In the genomic region with DNA sequence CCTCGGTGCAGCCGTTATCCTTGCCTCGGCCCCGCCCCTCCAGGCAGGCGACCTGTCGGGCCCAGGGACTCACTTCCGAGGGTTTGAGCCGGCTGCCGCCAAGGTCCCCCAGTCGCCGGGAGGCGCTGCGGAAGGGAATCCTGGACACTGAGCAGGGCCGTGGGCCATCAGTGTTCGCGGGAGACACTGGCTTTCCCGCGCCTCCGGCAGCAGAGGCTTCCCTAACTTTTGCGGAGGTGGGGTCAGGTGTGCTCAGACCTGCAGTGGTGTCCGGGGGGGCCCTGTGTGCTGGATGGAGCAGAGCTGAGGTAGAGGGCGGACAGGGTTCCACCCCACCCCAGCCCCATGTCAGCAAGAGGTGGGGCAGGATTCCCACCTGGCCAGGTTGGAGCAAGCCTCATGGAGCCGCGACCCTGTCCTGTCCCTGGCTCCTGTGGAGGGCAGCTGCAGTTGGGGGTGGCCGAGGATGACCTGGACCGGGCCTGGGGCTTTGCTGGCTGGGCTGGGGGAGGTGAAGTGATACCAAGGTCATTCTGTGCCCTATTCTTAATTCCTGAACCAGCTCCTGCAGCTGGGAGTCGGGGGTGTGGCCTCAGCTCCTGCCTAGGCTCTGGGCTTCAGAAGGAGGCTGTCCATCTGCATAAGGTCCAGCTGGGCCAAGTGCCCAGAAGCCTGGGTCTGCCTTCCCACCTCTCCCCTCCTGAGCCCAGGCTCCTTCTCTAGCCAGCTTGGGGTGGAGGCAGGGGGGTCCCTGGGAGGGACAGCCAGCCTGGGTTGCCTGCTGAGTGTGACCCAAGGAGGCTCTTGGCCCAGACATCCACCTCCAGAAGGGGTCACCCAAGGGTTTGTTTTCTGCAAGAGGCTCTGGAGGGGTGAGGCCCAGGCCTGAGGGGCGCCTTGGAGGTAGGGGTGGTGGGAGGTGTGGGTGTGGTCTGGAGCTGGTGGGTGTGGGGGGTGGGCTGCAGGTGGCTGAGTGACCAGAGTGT, we compare ENCODE assay signal across 11 cellular contexts. TPM values are rescaled to one million over a fixed set of nuclear protein-coding genes. Genes with fewer than 3 reads are reported as not detected.
A peak's percentile ranks its signal among the peaks of the same experiment; 100 is the strongest.
DNase-seq lines count a peak whose midpoint lies in the region; ATAC-seq and TF ChIP-seq lines count a peak whose summit lies in the region.
"Had no signal": no experiment of that assay in that cellular context is flagged by ENCODE, and none has a peak within 500 bp of the region (broad histone marks: within the 10 kb centered on the region; RNA-seq: fewer than 3 reads in every experiment).

No MANE protein-coding gene starts in this region.

- H3K4me3 ChIP-seq in AG09309 (ENCODE audit: control insufficient read depth, low read depth, low read length) (no peak overlapping the region), GM12865 (ENCODE audit: low read depth, low read length) (no peak overlapping the region), iPS-11a (ENCODE audit: low read depth, low read length) (peak overlapping the region; percentile 52), left lung (peak overlapping the region in 1 of 2 donors; percentile 53)
- no peak overlapping the region for H3K4me3 ChIP-seq in CD8-positive, alpha-beta memory T cell (ENCODE audit: low read length)
- H3K4me3 ChIP-seq: SJSA1 had no signal

- no peaks in the 10 kb centered on the region for H3K36me3 Mint-ChIP-seq in CD8-positive, alpha-beta memory T cell

- ATAC-seq in left lung (no peak), HG03439 (IDR thresholded peaks at IDR 0.05; ENCODE audit: unreplicated experiment) (no peak)
- no peak for ATAC-seq in stimulated activated naive CD8-positive, alpha-beta T cell treated with anti-CD3 and anti-CD28 coated beads, Interleukin-15, Interleukin-2, amounts not matched to agents 100 U/mL and 50 U/mL, for 24 hours

- peaks cover 0 to 12% (median 4%) of the 10 kb centered on the region in 3 donors for H3K4me1 Mint-ChIP-seq in CD8-positive, alpha-beta memory T cell

- TF ChIP-seq CTCF in AG09309 (IDR thresholded peaks at IDR 0.05; ENCODE audit: control insufficient read depth, insufficient read depth, low read depth, low read length, missing control alignments) (peak; percentile 13), GM12865 (IDR thresholded peaks at IDR 0.05; ENCODE audit: insufficient read depth, low read depth, low read length, missing control alignments) (peak; percentile 10), left lung (IDR thresholded peaks at IDR 0.05) (no peak)

- H3K27me3 ChIP-seq in left lung: peaks cover 0 to 30% of the 10 kb centered on the region in 2 donors
- H3K27me3 ChIP-seq in CD8-positive, alpha-beta memory T cell (ENCODE audit: insufficient read depth, low read length, poor library complexity, severe bottlenecking): peaks cover 8% of the 10 kb centered on the region
- H3K27me3 ChIP-seq: SJSA1 had no signal

- intact Hi-C loops in left lung (cut with DNase I): no loop called here

- H3K4me1 ChIP-seq in left lung: peaks cover 14 to 39% of the 10 kb centered on the region in 2 donors
- peaks cover 10% of the 10 kb centered on the region for H3K4me1 ChIP-seq in CD8-positive, alpha-beta memory T cell (ENCODE audit: insufficient read depth, low read length)

- no peak for DNase-seq in AG09309 (ENCODE audit: low read depth)
- DNase-seq in GM12865 (ENCODE audit: low read depth): no peak
- peak; percentile 31 for DNase-seq in RKO (ENCODE audit: low spot score)
- no peak for DNase-seq in left lung
- no peak for DNase-seq in stimulated activated naive CD8-positive, alpha-beta T cell treated with anti-CD3 and anti-CD28 coated beads, Interleukin-15, Interleukin-2, amounts not matched to agents 100 U/mL and 50 U/mL, for 24 hours
- DNase-seq in CD8-positive, alpha-beta memory T cell: no peak
- DNase-seq: foreskin melanocyte, HCEC 1CT had no signal

- peak overlapping the region in 1 of 7 donors; percentile 23 for H3K4me3 Mint-ChIP-seq in CD8-positive, alpha-beta memory T cell

- no peaks in the 10 kb centered on the region for H3K9me3 Mint-ChIP-seq in CD8-positive, alpha-beta memory T cell

- no peaks in the 10 kb centered on the region for H3K9me3 ChIP-seq in left lung
- no peaks in the 10 kb centered on the region for H3K9me3 ChIP-seq in CD8-positive, alpha-beta memory T cell (ENCODE audit: low read length)
- H3K9me3 ChIP-seq: SJSA1 had no signal

- POLR2A ChIA-PET in CD8-positive, alpha-beta memory T cell (lab: Charles Lee): interaction anchor here (0.6 kb wide), 1 partner anchor 252 kb away, joined by 3 read pairs; no protein-coding TSS in a partner anchor

- peaks cover 2 to 4% of the 10 kb centered on the region in 2 donors for H3K27me3 Mint-ChIP-seq in CD8-positive, alpha-beta memory T cell

- peaks cover 0 to 5% of the 10 kb centered on the region in 2 donors for H3K36me3 ChIP-seq in left lung
- no peaks in the 10 kb centered on the region for H3K36me3 ChIP-seq in CD8-positive, alpha-beta memory T cell (ENCODE audit: insufficient read depth, low read length)

- H3K27ac Mint-ChIP-seq in CD8-positive, alpha-beta memory T cell: no peak overlapping the region

- CTCF ChIA-PET in CD8-positive, alpha-beta memory T cell (lab: Charles Lee): no interaction called here

- H3K27ac ChIP-seq in left lung: no peak overlapping the region
- H3K27ac ChIP-seq in CD8-positive, alpha-beta memory T cell (ENCODE audit: low read depth, low read length): no peak overlapping the region
- H3K27ac ChIP-seq: SJSA1 had no signal

RNA-seq across cellular contexts. Expression of gene TSPAN4, which starts 8.4 kb away (rescaled TPM):
- total RNA-seq in left lung: 100 to 1,000 TPM; 129 to 132 TPM
- total RNA-seq in CD8-positive, alpha-beta memory T cell: 1 to 10 TPM; 8.8 to 9.4 TPM
- polyA plus RNA-seq in CD8-positive, alpha-beta memory T cell: 4.4 TPM

RNA-seq across cellular contexts. Expression of gene POLR2L, which starts 8.7 kb away (rescaled TPM):
- total RNA-seq in left lung: 100 to 1,000 TPM; 140 to 227 TPM
- 100 to 1,000 TPM; 178 to 182 TPM for total RNA-seq in CD8-positive, alpha-beta memory T cell
- polyA plus RNA-seq in CD8-positive, alpha-beta memory T cell: 114 TPM

RNA-seq across cellular contexts. Expression of gene CD151, which starts 18.3 kb away (rescaled TPM):
- total RNA-seq in left lung: 100 to 1,000 TPM; 501 to 815 TPM
- 10 to 100 TPM; 61.2 to 65.5 TPM for total RNA-seq in CD8-positive, alpha-beta memory T cell
- 19.6 TPM for polyA plus RNA-seq in CD8-positive, alpha-beta memory T cell

RNA-seq across cellular contexts. Expression of gene CRACR2B, which starts 23.4 kb away (rescaled TPM):
- 10 to 100 TPM; 22.6 to 32.1 TPM for total RNA-seq in left lung
- total RNA-seq in CD8-positive, alpha-beta memory T cell: 1 to 10 TPM; 2.4 to 3.6 TPM
- not detected for polyA plus RNA-seq in CD8-positive, alpha-beta memory T cell
- total RNA-seq: SJSA1 had no signal

RNA-seq across cellular contexts. Expression of gene PNPLA2, which starts 32.4 kb away (rescaled TPM):
- 100 to 1,000 TPM in 1 of 2 donors, 10 to 100 TPM in 1; 96.3 to 128 TPM for total RNA-seq in left lung
- total RNA-seq in CD8-positive, alpha-beta memory T cell: 10 to 100 TPM; 49.8 to 53.0 TPM
- polyA plus RNA-seq in CD8-positive, alpha-beta memory T cell: 41.5 TPM

Comparison
In these comparisons a context has a peak if more than half of its experiments do, and no peak if none do; other contexts are left out.
1. CTCF ChIP-seq: peak in AG09309 (single experiment) and GM12865 (single experiment); none in left lung (0 of 2).
2. RNA of gene TSPAN4, which starts 8.4 kb away (total RNA-seq): 129 to 132 TPM in left lung; 8.8 to 9.4 TPM in CD8-positive, alpha-beta memory T cell; every median in the first group is over 10 times any median in the second.
3. RNA of gene CD151, which starts 18.3 kb away (total RNA-seq): 501 to 815 TPM in left lung; 61.2 to 65.5 TPM in CD8-positive, alpha-beta memory T cell; every median in the first group is over 4 times any median in the second.